Comparison of ENCODE assay signal across 30 cellular contexts in the genomic region with DNA sequence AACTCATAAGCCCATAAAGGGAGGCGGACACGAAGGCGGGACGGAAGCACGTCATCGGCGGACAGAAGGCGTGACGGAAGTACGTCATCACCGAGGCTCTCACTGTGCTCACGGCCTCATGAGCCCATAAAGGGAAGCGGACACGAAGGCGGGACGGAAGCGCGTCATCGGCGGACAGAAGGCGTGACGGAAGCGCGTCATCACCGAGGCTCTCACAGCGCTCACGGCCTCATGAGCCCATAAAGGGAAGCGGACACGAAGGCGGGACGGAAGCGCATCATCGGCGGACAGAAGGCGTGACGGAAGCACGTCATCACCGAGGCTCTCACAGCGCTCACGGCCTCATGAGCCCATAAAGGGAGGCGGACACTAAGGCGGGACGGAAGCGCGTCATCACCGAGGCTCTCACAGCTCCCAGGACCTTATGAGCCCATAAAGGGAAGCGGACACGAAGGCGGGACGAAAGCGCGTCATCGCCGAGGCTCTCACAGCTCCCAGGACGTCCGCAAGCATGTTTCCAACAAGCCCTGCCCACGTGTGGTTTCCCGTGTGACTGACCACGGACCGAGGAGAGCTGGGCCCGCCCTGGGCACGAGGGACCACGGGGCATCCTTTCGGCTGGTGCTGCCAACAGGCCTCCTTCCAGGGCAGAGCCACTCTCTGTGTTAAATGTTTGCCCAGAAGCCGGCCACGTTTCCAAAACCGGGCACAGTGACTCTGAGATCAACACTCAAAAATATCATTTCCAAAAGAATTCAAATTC.
"Had no signal": no experiment of that assay in that cellular context is flagged by ENCODE, and none has a peak within 500 bp of the region (broad histone marks: within the 10 kb centered on the region; RNA-seq: fewer than 3 reads in every experiment).

No MANE protein-coding gene starts in this region.

- H3K36me3 ChIP-seq: adrenal gland, breast epithelium, SJCRH30 had no signal

- H3K27ac Mint-ChIP-seq: activated B cell treated with CpG ODN at 0.5 μM for 24 hours; activated CD4-positive, alpha-beta memory T cell treated with anti-CD3 and anti-CD28 coated beads for 36 hours; activated CD4-positive, alpha-beta T cell treated with anti-CD3 and anti-CD28 coated beads, Interleukin-2, amount 10 ng/mL, durations not matched to agents 24 days and 14 days; activated naive CD8-positive, alpha-beta T cell treated with anti-CD3 and anti-CD28 coated beads, Interleukin-2, amount 10 ng/mL, durations not matched to agents 7 days and 5 days; activated T-helper 17 cell treated with anti-CD3 and anti-CD28 coated beads, Interleukin-2, amount 50 U/mL, for 72 hours had no signal

- DNase-seq: activated B cell treated with CpG ODN at 0.5 μM for 24 hours; activated CD4-positive, alpha-beta memory T cell treated with anti-CD3 and anti-CD28 coated beads for 36 hours; activated CD4-positive, alpha-beta T cell treated with anti-CD3 and anti-CD28 coated beads for 1 hour; activated CD4-positive, alpha-beta T cell treated with anti-CD3 and anti-CD28 coated beads, Interleukin-2, amount 10 ng/mL, durations not matched to agents 24 days and 14 days; activated CD8-positive, alpha-beta memory T cell treated with anti-CD3 and anti-CD28 coated beads for 24 hours; activated naive CD4-positive, alpha-beta T cell treated with anti-CD3 and anti-CD28 coated beads, Interleukin-2, amount 50 U/mL, for 16 hours; activated naive CD8-positive, alpha-beta T cell treated with anti-CD3 and anti-CD28 coated beads, Interleukin-2, amount 10 ng/mL, durations not matched to agents 7 days and 5 days; activated T-cell treated with anti-CD3 and anti-CD28 coated beads, Interleukin-2, amount 50 U/mL, for 4 hours; adrenal gland; anterior cingulate cortex; central memory CD4-positive, alpha-beta T cell; Karpas-422; MM.1S; NCI-H1105; NCI-H1436; NCI-H1694 treated with DMSO at 0.1 percent for 48 hours; NCI-H2029 treated with DMSO at 0.1 percent for 48 hours; NCI-H345; NCI-H510A treated with DMSO at 0.1 percent for 48 hours; NCI-H69; NK-92 treated with Interleukin-12 subunit alpha and Interleukin-12 subunit beta, amount 100 ng/mL, for 24 hours; OCI-M1; RPMI8226; SJCRH30; SW 1271 had no signal

- H3K4me3 ChIP-seq: adrenal gland, breast epithelium, SJCRH30 had no signal

- H3K27ac ChIP-seq: adrenal gland, breast epithelium, SJCRH30 had no signal

- H3K9me3 Mint-ChIP-seq: activated CD4-positive, alpha-beta memory T cell treated with anti-CD3 and anti-CD28 coated beads for 36 hours; activated CD4-positive, alpha-beta T cell treated with anti-CD3 and anti-CD28 coated beads, Interleukin-2, amount 10 ng/mL, durations not matched to agents 24 days and 14 days; activated naive CD8-positive, alpha-beta T cell treated with anti-CD3 and anti-CD28 coated beads, Interleukin-2, amount 10 ng/mL, durations not matched to agents 7 days and 5 days had no signal

- H3K27me3 Mint-ChIP-seq: activated B cell treated with CpG ODN at 0.5 μM for 24 hours; activated CD4-positive, alpha-beta memory T cell treated with anti-CD3 and anti-CD28 coated beads for 36 hours; activated CD4-positive, alpha-beta T cell treated with anti-CD3 and anti-CD28 coated beads, Interleukin-2, amount 10 ng/mL, durations not matched to agents 24 days and 14 days; activated naive CD8-positive, alpha-beta T cell treated with anti-CD3 and anti-CD28 coated beads, Interleukin-2, amount 10 ng/mL, durations not matched to agents 7 days and 5 days had no signal

- H3K4me1 ChIP-seq: adrenal gland, breast epithelium, SJCRH30 had no signal

- ATAC-seq: activated T-cell treated with anti-CD3 and anti-CD28 coated beads, Interleukin-2, amount 50 U/mL, for 4 hours; activated T-helper 17 cell treated with anti-CD3 and anti-CD28 coated beads, Interleukin-2, amount 50 U/mL, for 72 hours; Panc1; Right ventricle myocardium inferior; SK-N-SH treated with all-trans-retinoic acid at 6 μM for 48 hours had no signal

- H3K9me3 ChIP-seq: adrenal gland, breast epithelium, SJCRH30 had no signal

- H3K27me3 ChIP-seq: adrenal gland, SJCRH30 had no signal

- H3K4me1 Mint-ChIP-seq: activated B cell treated with CpG ODN at 0.5 μM for 24 hours; activated CD4-positive, alpha-beta T cell treated with anti-CD3 and anti-CD28 coated beads, Interleukin-2, amount 10 ng/mL, durations not matched to agents 24 days and 14 days; activated naive CD8-positive, alpha-beta T cell treated with anti-CD3 and anti-CD28 coated beads, Interleukin-2, amount 10 ng/mL, durations not matched to agents 7 days and 5 days; activated T-helper 17 cell treated with anti-CD3 and anti-CD28 coated beads, Interleukin-2, amount 50 U/mL, for 72 hours had no signal

- H3K36me3 Mint-ChIP-seq: activated CD4-positive, alpha-beta memory T cell treated with anti-CD3 and anti-CD28 coated beads for 36 hours; activated naive CD8-positive, alpha-beta T cell treated with anti-CD3 and anti-CD28 coated beads, Interleukin-2, amount 10 ng/mL, durations not matched to agents 7 days and 5 days had no signal

- H3K4me3 Mint-ChIP-seq: activated B cell treated with CpG ODN at 0.5 μM for 24 hours; activated CD4-positive, alpha-beta memory T cell treated with anti-CD3 and anti-CD28 coated beads for 36 hours; activated CD4-positive, alpha-beta T cell treated with anti-CD3 and anti-CD28 coated beads, Interleukin-2, amount 10 ng/mL, durations not matched to agents 24 days and 14 days; activated naive CD8-positive, alpha-beta T cell treated with anti-CD3 and anti-CD28 coated beads, Interleukin-2, amount 10 ng/mL, durations not matched to agents 7 days and 5 days; activated T-cell treated with anti-CD3 and anti-CD28 coated beads, Interleukin-2, amount 50 U/mL, for 4 hours; activated T-helper 17 cell treated with anti-CD3 and anti-CD28 coated beads, Interleukin-2, amount 50 U/mL, for 72 hours had no signal
